ENCODE assay signal across 23 cellular contexts in the genomic region with DNA sequence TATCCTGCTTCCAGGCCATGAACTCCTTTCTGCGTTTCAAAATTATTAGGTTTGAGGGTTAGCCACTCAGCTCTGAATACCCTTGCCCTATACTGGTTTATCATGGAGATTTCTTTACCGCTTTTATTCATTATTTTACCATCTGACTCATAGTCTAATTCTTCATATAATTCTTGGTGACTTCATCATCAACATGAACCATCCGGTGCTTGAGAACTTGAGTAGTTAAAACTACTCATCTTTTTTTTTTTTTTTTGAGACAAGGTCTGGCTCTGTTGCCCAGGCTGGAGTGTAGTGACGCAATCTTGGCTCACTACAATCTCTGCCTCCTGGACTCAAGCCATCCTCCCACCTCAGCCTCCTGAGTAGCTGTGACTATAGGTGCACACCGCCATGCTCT.
A peak's percentile ranks its signal among the peaks of the same experiment; 100 is the strongest.
DNase-seq lines count a peak whose midpoint lies in the region; TF ChIP-seq lines count a peak whose summit lies in the region.
"Had no signal": no experiment of that assay in that cellular context is flagged by ENCODE, and none has a peak within 500 bp of the region (broad histone marks: within the 10 kb centered on the region; RNA-seq: fewer than 3 reads in every experiment).

No MANE protein-coding gene starts in this region.

- POLR2A ChIA-PET in AG04450 (lab: Yijun Ruan, JAX), result interaction anchor here (0.7 to 0.9 kb wide), 2 partner anchors 93 to 134 kb away, joined by 3 to 7 read pairs; no protein-coding TSS in a partner anchor

- WGBS in hepatocyte (ENCODE audit: low lambda C conversion rate, missing lambda C conversion rate), result 87% methylated on average over 5 of the region's 5 CpGs

- H4K20me1 ChIP-seq in hepatocyte (ENCODE audit: insufficient read depth, poor library complexity, severe bottlenecking), result no peaks in the 10 kb centered on the region

- no peaks in the 10 kb centered on the region for H3K9me3 ChIP-seq in AG04450 (ENCODE audit: control insufficient read depth, insufficient read depth, low read length)
- H3K9me3 ChIP-seq in hepatocyte (ENCODE audit: low read depth), result no peaks in the 10 kb centered on the region
- H3K9me3 ChIP-seq: A549, esophagus muscularis mucosa, testis had no signal

- TF ChIP-seq CTCF in AG04450 (IDR thresholded peaks at IDR 0.05; ENCODE audit: low read depth, low read length) (no peak), astrocyte of the cerebellum (IDR thresholded peaks at IDR 0.05; ENCODE audit: low read depth, low read length, missing control alignments) (no peak), hepatocyte (IDR thresholded peaks at IDR 0.05; ENCODE audit: poor library complexity) (no peak)

- H3K36me3 ChIP-seq in hepatocyte (replicated peaks; ENCODE audit: insufficient read depth, low read depth), result no peaks in the 10 kb centered on the region
- H3K36me3 ChIP-seq: esophagus muscularis mucosa, SJSA1 had no signal

- H3K27me3 ChIP-seq in AG04450 (ENCODE audit: control insufficient read depth, insufficient read depth, low read length) (no peaks in the 10 kb centered on the region), hepatocyte (no peaks in the 10 kb centered on the region)
- H3K27me3 ChIP-seq: esophagus muscularis mucosa, SJSA1, testis had no signal

- in situ Hi-C loops in astrocyte of the cerebellum (cut with HindIII; ENCODE audit: low sequenced_read_pairs), result no loop called here

- CTCF ChIA-PET in AG04450 (lab: Charles Lee), result interaction anchor here (0.7 kb wide), 1 partner anchor 242 kb away, joined by 3 read pairs; no protein-coding TSS in a partner anchor

- H2AFZ ChIP-seq in hepatocyte, result no peak overlapping the region

- H3K4me1 ChIP-seq in hepatocyte (ENCODE audit: insufficient read depth), result no peaks in the 10 kb centered on the region
- H3K4me1 ChIP-seq: A549, testis had no signal

- H3K9me2 ChIP-seq in hepatocyte (replicated peaks; ENCODE audit: insufficient read depth), result no peaks in the 10 kb centered on the region

- no peak overlapping the region for H3K4me2 ChIP-seq in hepatocyte
- H3K4me2 ChIP-seq: A549 had no signal

- H3K4me3 ChIP-seq in AG04450 (ENCODE audit: low read depth, low read length) (no peak overlapping the region), astrocyte of the cerebellum (ENCODE audit: low read depth, low read length) (no peak overlapping the region), hepatocyte (no peak overlapping the region)
- H3K4me3 ChIP-seq: A549, esophagus muscularis mucosa, SJSA1, testis had no signal

- H3K27ac ChIP-seq in AG04450 (ENCODE audit: low read depth, low read length) (peak overlapping the region; percentile 69), hepatocyte (no peak overlapping the region)
- H3K27ac ChIP-seq: A549, esophagus muscularis mucosa, SJSA1, testis had no signal

- DNase-seq in AG04450 (ENCODE audit: low read depth, low spot score), result peak; percentile 58
- DNase-seq in HS-5 (ENCODE audit: low read depth), result peak; percentile 63
- DNase-seq in astrocyte of the cerebellum (ENCODE audit: low read depth), result peak; percentile 40
- DNase-seq in hepatic stellate cell (ENCODE audit: low spot score), result peak; percentile 40
- no peak for DNase-seq in hepatocyte (ENCODE audit: low spot score)
- DNase-seq in NCI-H1417 treated with DMSO at 0.1 percent for 48 hours (lab: John Stamatoyannopoulos, UW), result no peak
- DNase-seq in COR-L47 (lab: John Stamatoyannopoulos, UW), result no peak
- DNase-seq in NCI-H446 treated with DMSO at 0.1 percent for 48 hours (lab: John Stamatoyannopoulos, UW), result no peak
- DNase-seq: activated CD8-positive, alpha-beta T cell treated with anti-CD3 and anti-CD28 coated beads, Interleukin-2, amount 10 ng/mL, durations not matched to agents 7 days and 5 days; activated naive CD8-positive, alpha-beta T cell treated with anti-CD3 and anti-CD28 coated beads for 36 hours; activated T-cell treated with anti-CD3 and anti-CD28 coated beads, Interleukin-2, amount 50 U/mL, for 48 hours; caudate nucleus; CD4-positive, CD25-positive, alpha-beta regulatory T cell; DMS79 treated with DMSO at 0.1 percent for 48 hours; kidney glomerular epithelial cell; NCI-H2081 treated with DMSO at 0.1 percent for 48 hours; NCI-H510A treated with DMSO at 0.1 percent for 48 hours; nephron progenitor cell; T-helper 9 cell; testis had no signal

- no peaks in the 10 kb centered on the region for H3K79me2 ChIP-seq in hepatocyte

Comparison
In these comparisons a context has a peak if more than half of its experiments do, and no peak if none do; other contexts are left out.
1. DNase-seq: peak in AG04450 (single experiment), HS-5 (single experiment), astrocyte of the cerebellum (single experiment) and hepatic stellate cell (single experiment); none in hepatocyte (single experiment), NCI-H1417 treated with DMSO at 0.1 percent for 48 hours (single experiment), COR-L47 (single experiment) and NCI-H446 treated with DMSO at 0.1 percent for 48 hours (single experiment).